In genomic region chr12:102484017-102484731, GRCh38 we compare ENCODE assay signal across 8 cellular contexts. TPM values are rescaled to one million over a fixed set of nuclear protein-coding genes. Genes with fewer than 3 reads are reported as not detected.
DNase-seq lines count a peak whose midpoint lies in the region; FAIRE-seq and TF ChIP-seq lines count a peak whose summit lies in the region.

No MANE protein-coding gene starts in this region.

- H4K20me1 ChIP-seq in GM23248 (ENCODE audit: insufficient read depth) = no peaks in the 10 kb centered on the region
- H4K20me1 ChIP-seq in keratinocyte (ENCODE audit: control insufficient read depth, extremely low read depth, insufficient read depth, low read length) = no peaks in the 10 kb centered on the region

- no peak for FAIRE-seq in keratinocyte (lab: Jason Lieb, UNC)

- WGBS in GM23248 (ENCODE audit: low coverage in 1 of 2, low lambda C conversion rate in 2 of 2, missing lambda C conversion rate in 2 of 2), 2 experiments = 5% methylated on average over 14 of the region's 14 CpGs

- H3K4me3 Mint-ChIP-seq in brain = no peak overlapping the region

- H3K79me2 ChIP-seq in GM23248 (ENCODE audit: insufficient read depth) (no peaks in the 10 kb centered on the region), keratinocyte (ENCODE audit: control insufficient read depth, insufficient read depth, low read length) (no peaks in the 10 kb centered on the region)

- H3K4me1 ChIP-seq in GM23248 (ENCODE audit: insufficient read depth) (peaks cover 30% of the 10 kb centered on the region), keratinocyte (ENCODE audit: control insufficient read depth, extremely low read depth, insufficient read depth, low read length) (peaks cover under 1% of the 10 kb centered on the region)

- H3K27ac ChIP-seq in GM23248 = peak overlapping the region; percentile 63
- no peak overlapping the region for H3K27ac ChIP-seq in keratinocyte (ENCODE audit: control insufficient read depth, insufficient read depth, low read length)

- TF ChIP-seq CTCF in GM12865 (IDR thresholded peaks at IDR 0.05; ENCODE audit: insufficient read depth, low read depth, low read length, missing control alignments) (peak; percentile 80), LNCAP (IDR thresholded peaks at IDR 0.05) (peak; percentile 94), brain (conservative IDR thresholded peaks at IDR 0.05) (peak; percentile 86 to 93), keratinocyte (optimal IDR thresholded peaks at IDR 0.05 in 1 of 3, IDR thresholded peaks at IDR 0.05 in 1 of 3, conservative IDR thresholded peaks at IDR 0.05 in 1 of 3; ENCODE audit: extremely low read depth in 1 of 3, insufficient read depth in 2 of 3, low read length in 3 of 3) (peak; percentile 65 to 89 (median 80))

- H3K4me2 ChIP-seq in GM23248 (ENCODE audit: unreplicated experiment) = peak overlapping the region; percentile 74
- peak overlapping the region; percentile 4 for H3K4me2 ChIP-seq in keratinocyte (ENCODE audit: control insufficient read depth, extremely low read depth, insufficient read depth, low read depth, low read length)

- H3K9me3 ChIP-seq in GM23248 (ENCODE audit: low read depth) = no peaks in the 10 kb centered on the region
- H3K9me3 ChIP-seq in keratinocyte (ENCODE audit: control insufficient read depth, low read depth, low read length) = no peaks in the 10 kb centered on the region

- H3K4me1 Mint-ChIP-seq in brain = peaks cover 7% of the 10 kb centered on the region

- no peaks in the 10 kb centered on the region for H3K36me3 Mint-ChIP-seq in brain

- H2AFZ ChIP-seq in GM23248 = peak overlapping the region; percentile 87
- H2AFZ ChIP-seq in keratinocyte (ENCODE audit: control insufficient read depth, low read length) = no peak overlapping the region

- peak overlapping the region; percentile 52 for H3K4me3 ChIP-seq in GM12865 (ENCODE audit: low read depth, low read length)
- peak overlapping the region; percentile 60 for H3K4me3 ChIP-seq in GM23248
- no peak overlapping the region for H3K4me3 ChIP-seq in keratinocyte (ENCODE audit: control insufficient read depth in 2 of 3, extremely low read depth in 1 of 3, insufficient read depth in 2 of 3, low read depth in 1 of 3, low read length in 3 of 3)

- H3K9me3 Mint-ChIP-seq in brain = peaks cover 0 to 6% (median 3%) of the 10 kb centered on the region in 5 experiments

- peaks cover 5% of the 10 kb centered on the region for H3K27me3 Mint-ChIP-seq in brain

- no peaks in the 10 kb centered on the region for H3K9me1 ChIP-seq in keratinocyte (ENCODE audit: control insufficient read depth, extremely low read depth, insufficient read depth, low read length)

- H3K9ac ChIP-seq in GM23248 (peak overlapping the region; percentile 66), keratinocyte (ENCODE audit: control insufficient read depth, extremely low read depth, insufficient read depth, low read length) (no peak overlapping the region)

- in situ Hi-C loops in GM23248 (cut with MboI) = loop anchor here (25.0 kb wide), 1 partner anchor 547 kb away; no protein-coding TSS in a partner anchor

- no peaks in the 10 kb centered on the region for H3K9me2 ChIP-seq in GM23248 (ENCODE audit: insufficient read depth)

- no peaks in the 10 kb centered on the region for H3K27me3 ChIP-seq in GM23248 (replicated peaks; ENCODE audit: insufficient read depth)
- H3K27me3 ChIP-seq in keratinocyte (ENCODE audit: control insufficient read depth, extremely low read depth, insufficient read depth, low read length) = no peaks in the 10 kb centered on the region

- H3F3A ChIP-seq in GM23248 (ENCODE audit: insufficient read depth) = 0 out of 2 replicates have a peak, but pooled peaks cover 11% of the 10 kb centered on the region

- DNase-seq in GM12865 (ENCODE audit: low read depth) (peak; percentile 92), GM23248 (peak; percentile 81), T-helper 9 cell (peak; percentile 20), keratinocyte (ENCODE audit: low read depth, low spot score) (no peak), dedifferentiated amniotic fluid mesenchymal stem cell (ENCODE audit: extremely low spot score) (no peak)
- DNase-seq in stimulated activated CD4-positive, alpha-beta T cell treated with anti-CD3 and anti-CD28 coated beads, Interleukin-15, amount 100 ng/mL, for 48 hours (ENCODE audit: low read depth in 2 of 2) = peak; percentile 37 to 50

- H3K36me3 ChIP-seq in GM23248 (ENCODE audit: low read depth) (no peaks in the 10 kb centered on the region), keratinocyte (ENCODE audit: control insufficient read depth in 2 of 2, extremely low read depth in 1 of 2, insufficient read depth in 2 of 2, low read length in 2 of 2) (no peaks in the 10 kb centered on the region)

- dilution Hi-C loops in keratinocyte (cut with MboI; ENCODE audit: extremely low pct_ligation_motif_present, low sequenced_read_pairs) = no loop called here

- peak overlapping the region in 1 of 5 experiments; percentile 28 for H3K27ac Mint-ChIP-seq in brain

RNA-seq across cellular contexts. Expression of gene IGF1, which starts 3.8 kb away (rescaled TPM):
- 1.4 and 2.9 TPM in 2 replicates for total RNA-seq in GM23248 (2014; rRNA removed; shearing (Covaris generic))
- polyA plus RNA-seq in GM23248 (2016; fragmentation: Nextera tagmentation; extraction: Ambion mirVana) = 2.1 and 2.3 TPM in 2 replicates
- polyA plus RNA-seq in brain (ENCODE audit: insufficient read depth, low read depth, low replicate concordance) = 0.08 TPM
- not detected in 3 replicates for polyA plus RNA-seq in keratinocyte
- not detected for polyA plus RNA-seq in keratinocyte (2011; ENCODE audit: low read depth)
- not detected in 2 replicates for polyA plus RNA-seq in keratinocyte (2011; cell fraction: cytosol; rRNA removed)
- polyA plus RNA-seq in keratinocyte (2011; cell fraction: nucleus; rRNA removed) = not detected in 2 replicates
- polyA plus RNA-seq in keratinocyte (2012; ENCODE audit: low replicate concordance) = not detected in 2 replicates
- not detected in 3 replicates for polyA minus RNA-seq in keratinocyte
- polyA minus RNA-seq in keratinocyte (2011; cell fraction: cytosol; rRNA and poly(A)+ RNA removed) = not detected
- polyA minus RNA-seq in keratinocyte (2011; cell fraction: nucleus; rRNA and poly(A)+ RNA removed) = not detected in 2 replicates

Comparison
In these comparisons a context has a peak if more than half of its experiments do, and no peak if none do; other contexts are left out.
1. DNase-seq: peak in GM12865 (single experiment), GM23248 (single experiment), T-helper 9 cell (single experiment) and stimulated activated CD4-positive, alpha-beta T cell treated with anti-CD3 and anti-CD28 coated beads, Interleukin-15, amount 100 ng/mL, for 48 hours (2 of 2); none in keratinocyte (single experiment) and dedifferentiated amniotic fluid mesenchymal stem cell (single experiment).
2. H3K4me3 ChIP-seq: peak in GM12865 (single experiment) and GM23248 (single experiment); none in keratinocyte (0 of 3).
3. Peak in every context shown above with its lines, with median percentiles within 50 percentile points of each other: CTCF ChIP-seq.